10 cellular contexts compared by ENCODE assay signal in genomic region chr21:34722684-34723300, GRCh38. TPM values are rescaled to one million over a fixed set of nuclear protein-coding genes. Genes with fewer than 3 reads are reported as not detected.
DNase-seq lines count a peak whose midpoint lies in the region; ATAC-seq and TF ChIP-seq lines count a peak whose summit lies in the region.
"Had no signal": no experiment of that assay in that cellular context is flagged by ENCODE, and none has a peak within 500 bp of the region (broad histone marks: within the 10 kb centered on the region; RNA-seq: fewer than 3 reads in every experiment).

No MANE protein-coding gene starts in this region.

- H3K27ac Mint-ChIP-seq in neural crest cell (ENCODE audit: unreplicated experiment) = no peak overlapping the region
- H3K27ac Mint-ChIP-seq: activated T-helper 2 cell treated with anti-CD3 and anti-CD28 coated beads, Interferon-gamma antibody, Interleukin-2, Interleukin-4, amounts not matched to agents 10 μg/mL and 5 μg/mL and 100 μg/mL, durations not matched to agents 14 hours and 24 hours and 36 hours had no signal

- H3K9me3 Mint-ChIP-seq in neural crest cell = no peaks in the 10 kb centered on the region
- H3K9me3 Mint-ChIP-seq: activated T-helper 2 cell treated with anti-CD3 and anti-CD28 coated beads, Interferon-gamma antibody, Interleukin-2, Interleukin-4, amounts not matched to agents 10 μg/mL and 5 μg/mL and 100 μg/mL, durations not matched to agents 14 hours and 24 hours and 36 hours had no signal

- H3K4me3 ChIP-seq in brain microvascular endothelial cell (ENCODE audit: low read depth, low read length) = no peak overlapping the region

- H3K27me3 ChIP-seq in brain microvascular endothelial cell (replicated peaks) = no peaks in the 10 kb centered on the region

- no peak for TF ChIP-seq POLR2A in GM18505 (IDR thresholded peaks at IDR 0.05; ENCODE audit: borderline replicate concordance, extremely low read depth, insufficient read depth, insufficient read length)

- H3K36me3 Mint-ChIP-seq in neural crest cell (ENCODE audit: low read depth) = no peaks in the 10 kb centered on the region

- TF ChIP-seq CTCF in brain microvascular endothelial cell (IDR thresholded peaks at IDR 0.05; ENCODE audit: low read depth, low read length, missing control alignments) = peak; percentile 74
- peak; percentile 58 for TF ChIP-seq CTCF in neural crest cell (conservative IDR thresholded peaks at IDR 0.05)

- peaks cover 4% of the 10 kb centered on the region for H3K27me3 Mint-ChIP-seq in neural crest cell (ENCODE audit: low read depth)

- H3K4me1 Mint-ChIP-seq in neural crest cell = no peaks in the 10 kb centered on the region

- no peak overlapping the region for H3K4me3 Mint-ChIP-seq in neural crest cell

- in situ Hi-C loops in brain microvascular endothelial cell (cut with HindIII; ENCODE audit: low pct_ligation_motif_present, low sequenced_read_pairs) = no loop called here

- DNase-seq in ELF-1 (ENCODE audit: low read depth, low spot score) (peak; percentile 63), NCI-H748 (lab: John Stamatoyannopoulos, UW; ENCODE audit: unreplicated experiment) (peak; percentile 31), brain microvascular endothelial cell (no peak), neural crest cell (ENCODE audit: low read depth, low spot score) (peak; percentile 6), NCI-H2171 treated with DMSO at 0.1 percent for 48 hours (lab: John Stamatoyannopoulos, UW) (no peak), cerebellum (ENCODE audit: low spot score) (no peak)
- DNase-seq: posterior cingulate gyrus had no signal

- H3K27ac ChIP-seq in brain microvascular endothelial cell = no peak overlapping the region

- no peak for ATAC-seq in GM19351 (IDR thresholded peaks at IDR 0.05; ENCODE audit: unreplicated experiment)
- ATAC-seq in GM18505 (IDR thresholded peaks at IDR 0.05; ENCODE audit: unreplicated experiment) = no peak

- H3K36me3 ChIP-seq in brain microvascular endothelial cell (replicated peaks) = no peaks in the 10 kb centered on the region

RNA-seq across cellular contexts. Expression of gene CLIC6, which starts 54.0 kb away (rescaled TPM):
- total RNA-seq in neural crest cell = 0.19 and 0.25 TPM in 2 replicates
- total RNA-seq in cerebellum = 0.18 TPM

Comparison
In these comparisons a context has a peak if more than half of its experiments do, and no peak if none do; other contexts are left out.
1. DNase-seq: peak in ELF-1 (single experiment), NCI-H748 (single experiment) and neural crest cell (single experiment); none in brain microvascular endothelial cell (single experiment), NCI-H2171 treated with DMSO at 0.1 percent for 48 hours (single experiment) and cerebellum (single experiment).